ENCODE assay signal across 9 cellular contexts in genomic region chr12:116687888-116688287, GRCh38. TPM values are rescaled to one million over a fixed set of nuclear protein-coding genes. Genes with fewer than 3 reads are reported as not detected.
DNase-seq lines count a peak whose midpoint lies in the region; ATAC-seq, FAIRE-seq and TF ChIP-seq lines count a peak whose summit lies in the region.
"Had no signal": no experiment of that assay in that cellular context is flagged by ENCODE, and none has a peak within 500 bp of the region (broad histone marks: within the 10 kb centered on the region; RNA-seq: fewer than 3 reads in every experiment).

No MANE protein-coding gene starts in this region.

- H3K4me3 ChIP-seq in SU-DHL-6 (ENCODE audit: insufficient read depth, low read length, poor library complexity, severe bottlenecking): no peak overlapping the region
- H3K4me3 ChIP-seq in endothelial cell of umbilical vein (replicated peaks in 1 of 3; ENCODE audit: insufficient read depth in 1 of 3, low read depth in 1 of 3, low read length in 3 of 3): no peak overlapping the region
- no peak overlapping the region for H3K4me3 ChIP-seq in neutrophil (ENCODE audit: low read depth in 1 of 2, low read length in 1 of 2)
- H3K4me3 ChIP-seq: suprapubic skin had no signal

- no peaks in the 10 kb centered on the region for H3F3A ChIP-seq in SU-DHL-6 (ENCODE audit: insufficient read depth)

- no peak for TF ChIP-seq POLR2A in endothelial cell of umbilical vein (IDR thresholded peaks at IDR 0.05; ENCODE audit: low read depth, low read length)

- no peak overlapping the region for H3K4me2 ChIP-seq in SU-DHL-6 (ENCODE audit: low read depth, low read length, poor library complexity, severe bottlenecking)
- no peak overlapping the region for H3K4me2 ChIP-seq in endothelial cell of umbilical vein (ENCODE audit: insufficient read depth, low read length)

- H3K27me3 ChIP-seq in SU-DHL-6 (ENCODE audit: low read length) (no peaks in the 10 kb centered on the region), endothelial cell of umbilical vein (ENCODE audit: control insufficient read depth in 2 of 2, insufficient read depth in 2 of 2, low read length in 2 of 2) (peaks cover 3% of the 10 kb centered on the region in 2 experiments), neutrophil (peaks cover 22% of the 10 kb centered on the region)
- H3K27me3 ChIP-seq: suprapubic skin had no signal

- POLR2A ChIA-PET in HEK293T (lab: Yijun Ruan, JAX): no interaction called here
- POLR2A ChIA-PET in endothelial cell of umbilical vein (lab: Charles Lee): no interaction called here

- H3K9me1 ChIP-seq in endothelial cell of umbilical vein (replicated peaks; ENCODE audit: control insufficient read depth, extremely low read depth, insufficient read depth, low read length): no peaks in the 10 kb centered on the region

- BruUV-seq in endothelial cell of umbilical vein (replicated peaks; lab: Mats Ljungman, UMichigan): no TSS peak

- intact Hi-C loops in endothelial cell of umbilical vein (cut with micrococcal nuclease): loop anchor here (5.0 kb wide), 1 partner anchor 411 kb away; the partner anchor contains the start of gene MED13L

- no peak for FAIRE-seq in endothelial cell of umbilical vein (lab: Jason Lieb, UNC)

- H4K20me1 ChIP-seq in SU-DHL-6 (ENCODE audit: low read depth, low read length) (no peaks in the 10 kb centered on the region), endothelial cell of umbilical vein (replicated peaks; ENCODE audit: control insufficient read depth, extremely low read depth, insufficient read depth, low read length) (no peaks in the 10 kb centered on the region)

- TF ChIP-seq CTCF in C4-2B (conservative IDR thresholded peaks at IDR 0.05) (peak; percentile 66), SU-DHL-6 (IDR thresholded peaks at IDR 0.05; ENCODE audit: insufficient read depth, low read length, poor library complexity, severe bottlenecking) (peak; percentile 37), endothelial cell of umbilical vein (IDR thresholded peaks at IDR 0.05; ENCODE audit: extremely low read depth in 1 of 2, insufficient read depth in 1 of 2, low read depth in 1 of 2, low read length in 2 of 2) (peak; percentile 42 to 62), neutrophil (IDR thresholded peaks at IDR 0.05) (peak; percentile 46)

- DNase-seq in HEK293T (ENCODE audit: extremely low spot score): peak; percentile 73
- DNase-seq in endothelial cell of umbilical vein (ENCODE audit: low read depth, low spot score): peak; percentile 28

- ATAC-seq in HG03378 (IDR thresholded peaks at IDR 0.05; ENCODE audit: unreplicated experiment) (no peak), HG03432 (IDR thresholded peaks at IDR 0.05; ENCODE audit: unreplicated experiment) (no peak), GM18520 (IDR thresholded peaks at IDR 0.05; ENCODE audit: unreplicated experiment) (no peak)

- H3K79me2 ChIP-seq in SU-DHL-6 (ENCODE audit: insufficient read depth, low read length) (no peaks in the 10 kb centered on the region), endothelial cell of umbilical vein (ENCODE audit: control insufficient read depth, insufficient read depth, low read length) (no peaks in the 10 kb centered on the region)

- H2AFZ ChIP-seq in SU-DHL-6 (ENCODE audit: low read depth, low read length, severe bottlenecking) (peak overlapping the region; percentile 94), endothelial cell of umbilical vein (ENCODE audit: low read depth, low read length) (no peak overlapping the region)

- H3K36me3 ChIP-seq in SU-DHL-6 (ENCODE audit: low read length): no peaks in the 10 kb centered on the region
- H3K36me3 ChIP-seq in endothelial cell of umbilical vein (ENCODE audit: control insufficient read depth in 2 of 2, extremely low read depth in 1 of 2, insufficient read depth in 2 of 2, low read length in 2 of 2): no peaks in the 10 kb centered on the region
- no peaks in the 10 kb centered on the region for H3K36me3 ChIP-seq in neutrophil
- H3K36me3 ChIP-seq: suprapubic skin had no signal

- H3K9me2 ChIP-seq in SU-DHL-6 (replicated peaks; ENCODE audit: insufficient read depth, low read length): no peaks in the 10 kb centered on the region

- no peaks in the 10 kb centered on the region for H3K4me1 ChIP-seq in endothelial cell of umbilical vein (ENCODE audit: control insufficient read depth, extremely low read depth, insufficient read depth, low read length)
- no peaks in the 10 kb centered on the region for H3K4me1 ChIP-seq in neutrophil (ENCODE audit: control insufficient read depth in 1 of 2, insufficient read depth in 1 of 2, low read depth in 1 of 2, low read length in 1 of 2)

- CTCF ChIA-PET in HEK293T (lab: Yijun Ruan, JAX): interaction anchor here (0.6 to 0.7 kb wide), 3 partner anchors 12 to 187 kb away, joined by 3 read pairs; no protein-coding TSS in a partner anchor
- CTCF ChIA-PET in endothelial cell of umbilical vein (lab: Charles Lee): interaction anchor here (0.7 to 1.4 kb wide), 6 partner anchors 9 to 690 kb away, joined by 3 to 5 read pairs (median 4); no protein-coding TSS in a partner anchor

- no peak overlapping the region for H3K9ac ChIP-seq in SU-DHL-6 (ENCODE audit: low read length)
- H3K9ac ChIP-seq in endothelial cell of umbilical vein (replicated peaks; ENCODE audit: extremely low read depth, insufficient read depth, low read length): no peak overlapping the region

- dilution Hi-C loops in endothelial cell of umbilical vein (cut with MboI; ENCODE audit: extremely low pct_ligation_motif_present, low sequenced_read_pairs): no loop called here

- H3K9me3 ChIP-seq in SU-DHL-6 (ENCODE audit: insufficient read depth, low read length) (no peaks in the 10 kb centered on the region), endothelial cell of umbilical vein (replicated peaks; ENCODE audit: control insufficient read depth, insufficient read depth, low read length) (no peaks in the 10 kb centered on the region), neutrophil (no peaks in the 10 kb centered on the region)
- H3K9me3 ChIP-seq: suprapubic skin had no signal

- H3K27ac ChIP-seq in C4-2B: no peak overlapping the region
- H3K27ac ChIP-seq in SU-DHL-6 (ENCODE audit: low read depth, low read length): no peak overlapping the region
- H3K27ac ChIP-seq in endothelial cell of umbilical vein (ENCODE audit: insufficient read depth, low read depth, low read length): no peak overlapping the region
- H3K27ac ChIP-seq in neutrophil: no peak overlapping the region
- H3K27ac ChIP-seq: suprapubic skin had no signal

TF ChIP-seq in HEK293T, 16 proteins besides CTCF, POLR2A, EP300 and RAD21:
- TF ChIP-seq BHLHE40 (IDR thresholded peaks at IDR 0.05; ENCODE audit: borderline replicate concordance): no peak
- no peak for TF ChIP-seq NFRKB (IDR thresholded peaks at IDR 0.05)
- TF ChIP-seq L3MBTL2 (conservative IDR thresholded peaks at IDR 0.05): peak; percentile 79
- TF ChIP-seq ARNT (IDR thresholded peaks at IDR 0.05): no peak

TF ChIP-seq in endothelial cell of umbilical vein, 7 proteins besides CTCF, POLR2A, EP300 and RAD21:
- TF ChIP-seq MAX (IDR thresholded peaks at IDR 0.05; ENCODE audit: insufficient read depth, insufficient read length) (peak; percentile 78), MYC (IDR thresholded peaks at IDR 0.05; ENCODE audit: low read depth, low read length) (peak; percentile 76), FOS (IDR thresholded peaks at IDR 0.05; ENCODE audit: borderline replicate concordance, insufficient read depth, low read length) (no peak), POLR2AphosphoS5 (IDR thresholded peaks at IDR 0.05; ENCODE audit: insufficient read depth, low read depth, low read length) (no peak), EZH2 (IDR thresholded peaks at IDR 0.05; ENCODE audit: borderline replicate concordance, low read depth, low read length, severe bottlenecking) (no peak)

RNA-seq across cellular contexts. Expression of gene SPRING1, which starts 50.0 kb away (rescaled TPM):
- total RNA-seq in endothelial cell of umbilical vein: 40.4 and 50.0 TPM in 2 replicates
- polyA plus RNA-seq in endothelial cell of umbilical vein: 17.5 and 20.2 TPM in 2 replicates
- polyA plus RNA-seq in endothelial cell of umbilical vein (2011; cell fraction: cytosol; rRNA removed): 15.2 and 17.8 TPM in 2 replicates
- polyA plus RNA-seq in endothelial cell of umbilical vein (2011; cell fraction: nucleus; rRNA removed): 8.1 and 10.9 TPM in 2 replicates
- 21.8 and 22.5 TPM in 2 replicates for polyA plus RNA-seq in endothelial cell of umbilical vein (2012)
- polyA minus RNA-seq in endothelial cell of umbilical vein: 27.7 and 35.0 TPM in 2 replicates
- 13.6 TPM for polyA minus RNA-seq in endothelial cell of umbilical vein (2011; cell fraction: cytosol; rRNA and poly(A)+ RNA removed)
- 10.1 and 10.6 TPM in 2 replicates for polyA minus RNA-seq in endothelial cell of umbilical vein (2011; cell fraction: nucleus; rRNA and poly(A)+ RNA removed)

RNA-seq across cellular contexts. Expression of gene RNFT2, which starts 50.2 kb away (rescaled TPM):
- total RNA-seq in endothelial cell of umbilical vein: 5.1 and 6.6 TPM in 2 replicates
- polyA plus RNA-seq in endothelial cell of umbilical vein: 1.4 and 1.7 TPM in 2 replicates
- polyA plus RNA-seq in endothelial cell of umbilical vein (2011; cell fraction: cytosol; rRNA removed): 1.5 TPM in 2 replicates
- polyA plus RNA-seq in endothelial cell of umbilical vein (2011; cell fraction: nucleus; rRNA removed): 1.8 TPM in 2 replicates
- 0.23 and 0.46 TPM in 2 replicates for polyA plus RNA-seq in endothelial cell of umbilical vein (2012)
- 5.2 and 6.8 TPM in 2 replicates for polyA minus RNA-seq in endothelial cell of umbilical vein
- 14.1 TPM for polyA minus RNA-seq in endothelial cell of umbilical vein (2011; cell fraction: cytosol; rRNA and poly(A)+ RNA removed)
- 1.3 and 1.9 TPM in 2 replicates for polyA minus RNA-seq in endothelial cell of umbilical vein (2011; cell fraction: nucleus; rRNA and poly(A)+ RNA removed)
